ENCODE assay signal across 1 cellular context in genomic region chr4:56435748-56436442, GRCh38.
TF ChIP-seq lines count a peak whose summit lies in the region.

Gene PAICS (plus strand): TSS chr4:56436260. CDS start chr4:56436313, 53 bp downstream.

TF ChIP-seq in K562, 482 proteins besides CTCF, POLR2A, EP300 and RAD21 (continued from another document and continues in another):
- no peak for TF ChIP-seq GTF2A2 (tag; IDR thresholded peaks at IDR 0.05)
- TF ChIP-seq GABPB1 (CRISPR knock-in tag; IDR thresholded peaks at IDR 0.05): no peak; the same call in 1 of the 2 replicates
- 0 out of 2 replicates have a peak, but pooled peaks have one; percentile 14 for TF ChIP-seq SIN3B (IDR thresholded peaks at IDR 0.05; ENCODE audit: low read depth)
- TF ChIP-seq CHAMP1 (IDR thresholded peaks at IDR 0.05): no peak
- TF ChIP-seq ZBTB40 (IDR thresholded peaks at IDR 0.05): 0 out of 2 replicates have a peak, but pooled peaks have one; percentile 41
- TF ChIP-seq ZBTB40 (CRISPR knock-in tag; IDR thresholded peaks at IDR 0.05): no peak
- TF ChIP-seq ZNF589 (CRISPR knock-in tag; IDR thresholded peaks at IDR 0.05; ENCODE audit: low read depth): no peak
- TF ChIP-seq MBD2 (IDR thresholded peaks at IDR 0.05; ENCODE audit: borderline replicate concordance, low read depth): peak; percentile 47; the same call in 1 of the 2 replicates
- TF ChIP-seq PREB (CRISPR knock-in tag; IDR thresholded peaks at IDR 0.05): no peak
- no peak for TF ChIP-seq RUNX1 (IDR thresholded peaks at IDR 0.05; ENCODE audit: low read depth)
- no peak for TF ChIP-seq DEAF1 (CRISPR knock-in tag; IDR thresholded peaks at IDR 0.05)
- TF ChIP-seq USF1 (CRISPR knock-in tag; IDR thresholded peaks at IDR 0.05): peak; percentile 91; the same call in 1 of the 2 replicates
- TF ChIP-seq ZNF551 (CRISPR knock-in tag; IDR thresholded peaks at IDR 0.05): no peak
- TF ChIP-seq ZNF134 (CRISPR knock-in tag; conservative IDR thresholded peaks at IDR 0.05): no peak
- TF ChIP-seq RCOR1 (IDR thresholded peaks at IDR 0.05; ENCODE audit: borderline replicate concordance in 1 of 2, low read depth in 2 of 2, low read length in 2 of 2): no peak
- no peak for TF ChIP-seq SFPQ (IDR thresholded peaks at IDR 0.05; ENCODE audit: low read depth, low read length)
- TF ChIP-seq MEF2D (tag; conservative IDR thresholded peaks at IDR 0.05; ENCODE audit: low read depth): no peak
- TF ChIP-seq ARID3B (CRISPR knock-in tag; IDR thresholded peaks at IDR 0.05; ENCODE audit: borderline replicate concordance): 0 out of 2 replicates have a peak, but pooled peaks have one; percentile 49
- no peak for TF ChIP-seq ZKSCAN1 (IDR thresholded peaks at IDR 0.05; ENCODE audit: low read depth, low read length)
- TF ChIP-seq KAT8 (IDR thresholded peaks at IDR 0.05; ENCODE audit: low read depth): no peak
- peak; percentile 81 for TF ChIP-seq CREB3L1 (IDR thresholded peaks at IDR 0.05; ENCODE audit: borderline replicate concordance, low read depth)
- TF ChIP-seq ETV1 (tag; conservative IDR thresholded peaks at IDR 0.05; ENCODE audit: low read depth): no peak; the same call in 1 of the 2 replicates
- no peak for TF ChIP-seq ZBTB49 (CRISPR knock-in tag; IDR thresholded peaks at IDR 0.05; ENCODE audit: borderline replicate concordance)
- no peak for TF ChIP-seq IRF2 (CRISPR knock-in tag; IDR thresholded peaks at IDR 0.05)
- TF ChIP-seq KLF1 (tag; IDR thresholded peaks at IDR 0.05): no peak
- TF ChIP-seq HNRNPK (IDR thresholded peaks at IDR 0.05; ENCODE audit: low read depth, low read length, poor library complexity, severe bottlenecking): no peak
- peak; percentile 71; the same call in 1 of the 2 replicates for TF ChIP-seq ETS1 (conservative IDR thresholded peaks at IDR 0.05; ENCODE audit: control insufficient read depth, low read depth, low read length)
